In the genomic region with DNA sequence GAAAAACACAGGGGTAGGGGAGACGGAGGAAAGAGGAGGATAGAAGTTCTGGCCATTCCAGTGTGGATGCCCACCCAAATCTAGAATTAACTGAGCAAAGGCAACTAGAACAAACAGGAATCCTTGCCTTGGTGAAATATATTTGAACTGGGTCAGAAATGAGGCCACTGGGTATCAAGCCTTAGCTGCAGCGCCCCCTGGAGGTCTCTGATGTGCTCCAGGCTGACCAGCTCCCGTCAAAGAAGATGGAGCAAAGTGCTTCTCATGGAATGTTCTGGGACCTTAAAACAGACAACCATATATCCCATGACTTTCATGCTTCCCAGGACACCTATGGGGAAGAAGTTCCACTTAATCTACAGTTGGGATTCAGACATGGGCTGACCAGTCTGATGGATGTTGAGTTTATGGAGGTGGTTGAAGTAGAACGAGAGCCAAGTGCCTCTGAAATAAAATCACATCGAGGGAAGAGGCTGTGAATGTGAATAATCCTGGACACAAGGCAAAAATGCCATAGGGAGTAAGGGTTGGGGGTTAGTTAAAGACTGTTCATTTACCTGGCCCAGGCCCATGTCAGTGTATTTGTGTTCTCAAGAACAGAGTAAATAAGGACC, we compare ENCODE assay signal across 8 cellular contexts. TPM values are rescaled to one million over a fixed set of nuclear protein-coding genes. Genes with fewer than 3 reads are reported as not detected.
DNase-seq lines count a peak whose midpoint lies in the region; ATAC-seq and TF ChIP-seq lines count a peak whose summit lies in the region.

No MANE protein-coding gene starts in this region.

- peaks cover 6% of the 10 kb centered on the region for H3K4me1 Mint-ChIP-seq in T-helper 17 cell

- H3K4me3 ChIP-seq in BJ (ENCODE audit: low read depth, low read length), result no peak overlapping the region
- no peak overlapping the region for H3K4me3 ChIP-seq in ascending aorta

- no peak overlapping the region for H3K27ac ChIP-seq in ascending aorta

- ATAC-seq in T-helper 17 cell, result peak; percentile 55
- no peak for ATAC-seq in HG02981 (IDR thresholded peaks at IDR 0.05; ENCODE audit: unreplicated experiment)

- H3K4me3 Mint-ChIP-seq in T-helper 17 cell, result no peak overlapping the region

- no peaks in the 10 kb centered on the region for H3K36me3 ChIP-seq in BJ (ENCODE audit: control insufficient read depth, insufficient read depth, low read length)
- no peaks in the 10 kb centered on the region for H3K36me3 ChIP-seq in ascending aorta

- H3K27me3 Mint-ChIP-seq in T-helper 17 cell, result peaks cover 49% of the 10 kb centered on the region

- H3K27ac Mint-ChIP-seq in T-helper 17 cell, result no peak overlapping the region

- H3K27me3 ChIP-seq in BJ (ENCODE audit: control insufficient read depth, insufficient read depth, low read length) (peaks cover 8% of the 10 kb centered on the region), ascending aorta (no peaks in the 10 kb centered on the region)

- CTCF ChIA-PET in BJ (lab: Yijun Ruan, JAX), result interaction anchor here (0.7 to 3.4 kb wide), 20 partner anchors 8 to 150 kb away, joined by 3 to 26 read pairs (median 4); a partner anchor contains a TSS

- TF ChIP-seq CTCF in BJ (IDR thresholded peaks at IDR 0.05; ENCODE audit: insufficient read depth, low read depth, low read length) (peak; percentile 66), ascending aorta (IDR thresholded peaks at IDR 0.05) (peak in 2 of 3 experiments; percentile 40 to 58)

- H3K36me3 Mint-ChIP-seq in T-helper 17 cell (ENCODE audit: low read depth), result peaks cover 2% of the 10 kb centered on the region

- POLR2A ChIA-PET in BJ (lab: Charles Lee), result no interaction called here

- H3K9me3 ChIP-seq in T-helper 17 cell (ENCODE audit: control insufficient read depth, low read length, poor library complexity, severe bottlenecking), result no peaks in the 10 kb centered on the region
- no peaks in the 10 kb centered on the region for H3K9me3 ChIP-seq in ascending aorta

- intact Hi-C loops in ascending aorta (cut with DNase I), result loop anchor here (5.0 kb wide), 1 partner anchor 114 kb away; no protein-coding TSS in a partner anchor

- H3K4me1 ChIP-seq in ascending aorta, result no peaks in the 10 kb centered on the region

- DNase-seq in BJ (ENCODE audit: low read depth) (no peak), HS-27A (ENCODE audit: low read depth) (peak; percentile 41), T-helper 17 cell (peak; percentile 35 to 60 (median 44)), ascending aorta (ENCODE audit: low spot score in 2 of 2) (peak in 1 of 2 donors; percentile 73), iPS-NIHi11 (ENCODE audit: low spot score) (peak; percentile 69), GM19238 (ENCODE audit: insufficient read length, low spot score) (no peak)
- peak; percentile 23 for DNase-seq in stimulated activated CD4-positive, alpha-beta T cell treated with anti-CD3 and anti-CD28 coated beads, Interleukin-2, amount 100 ng/mL, for 4 hours (ENCODE audit: low read depth)

RNA-seq across cellular contexts. Expression of a gene that starts 50.4 kb away (rescaled TPM):
- polyA plus RNA-seq in BJ (2011; rRNA removed), result 8.2 and 11.2 TPM in 2 replicates
- polyA minus RNA-seq in BJ (2011; rRNA and poly(A)+ RNA removed), result 4.2 and 6.5 TPM in 2 replicates
- total RNA-seq in T-helper 17 cell (10 to 100 TPM; 67.7 to 77.4 TPM), ascending aorta (72.7 TPM)

RNA-seq across cellular contexts. Expression of a gene that starts 52.8 kb away (rescaled TPM):
- polyA plus RNA-seq in BJ (2011; rRNA removed), result 11.2 and 12.1 TPM in 2 replicates
- 7.6 and 15.3 TPM in 2 replicates for polyA minus RNA-seq in BJ (2011; rRNA and poly(A)+ RNA removed)
- 10 to 100 TPM; 62.0 to 71.2 TPM for total RNA-seq in T-helper 17 cell
- total RNA-seq in ascending aorta, result 285 TPM

Comparison
In these comparisons a context has a peak if more than half of its experiments do, and no peak if none do; other contexts are left out.
1. DNase-seq: peak in HS-27A (single experiment), T-helper 17 cell (3 of 3), iPS-NIHi11 (single experiment) and stimulated activated CD4-positive, alpha-beta T cell treated with anti-CD3 and anti-CD28 coated beads, Interleukin-2, amount 100 ng/mL, for 4 hours (single experiment); none in BJ (single experiment) and GM19238 (single experiment).